In the genomic region with DNA sequence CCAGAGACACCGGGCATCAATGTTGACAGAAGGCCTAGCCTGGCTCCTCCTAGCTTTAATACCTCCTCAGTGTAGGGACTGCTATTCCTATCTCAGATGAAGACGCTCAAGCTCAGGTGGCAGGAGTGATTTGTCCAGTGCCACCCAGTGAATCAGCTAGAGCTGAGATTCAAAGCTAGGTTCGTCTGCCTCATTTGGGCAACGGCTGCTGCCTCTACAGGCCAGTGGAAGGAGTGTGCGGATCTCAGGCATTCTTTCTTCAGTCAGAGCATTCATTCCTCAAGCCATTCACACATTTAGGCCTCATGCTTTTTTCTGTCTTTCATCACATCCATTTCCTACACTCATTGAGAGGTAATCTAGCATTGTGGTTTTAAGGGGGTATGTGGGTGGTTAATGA, we compare ENCODE assay signal across 1 cellular context.
TF ChIP-seq lines count a peak whose summit lies in the region.

No MANE protein-coding gene starts in this region.

TF ChIP-seq in GM12878, 131 proteins besides CTCF, POLR2A, EP300 and RAD21:
- TF ChIP-seq MEF2B (IDR thresholded peaks at IDR 0.05; ENCODE audit: partially characterized antibody, poor library complexity, severe bottlenecking) = no peak
- TF ChIP-seq CHD1 (IDR thresholded peaks at IDR 0.05; ENCODE audit: low read depth, low read length) = no peak
- TF ChIP-seq CBFB (IDR thresholded peaks at IDR 0.05; ENCODE audit: low read depth) = no peak
- TF ChIP-seq, protein P1, sequence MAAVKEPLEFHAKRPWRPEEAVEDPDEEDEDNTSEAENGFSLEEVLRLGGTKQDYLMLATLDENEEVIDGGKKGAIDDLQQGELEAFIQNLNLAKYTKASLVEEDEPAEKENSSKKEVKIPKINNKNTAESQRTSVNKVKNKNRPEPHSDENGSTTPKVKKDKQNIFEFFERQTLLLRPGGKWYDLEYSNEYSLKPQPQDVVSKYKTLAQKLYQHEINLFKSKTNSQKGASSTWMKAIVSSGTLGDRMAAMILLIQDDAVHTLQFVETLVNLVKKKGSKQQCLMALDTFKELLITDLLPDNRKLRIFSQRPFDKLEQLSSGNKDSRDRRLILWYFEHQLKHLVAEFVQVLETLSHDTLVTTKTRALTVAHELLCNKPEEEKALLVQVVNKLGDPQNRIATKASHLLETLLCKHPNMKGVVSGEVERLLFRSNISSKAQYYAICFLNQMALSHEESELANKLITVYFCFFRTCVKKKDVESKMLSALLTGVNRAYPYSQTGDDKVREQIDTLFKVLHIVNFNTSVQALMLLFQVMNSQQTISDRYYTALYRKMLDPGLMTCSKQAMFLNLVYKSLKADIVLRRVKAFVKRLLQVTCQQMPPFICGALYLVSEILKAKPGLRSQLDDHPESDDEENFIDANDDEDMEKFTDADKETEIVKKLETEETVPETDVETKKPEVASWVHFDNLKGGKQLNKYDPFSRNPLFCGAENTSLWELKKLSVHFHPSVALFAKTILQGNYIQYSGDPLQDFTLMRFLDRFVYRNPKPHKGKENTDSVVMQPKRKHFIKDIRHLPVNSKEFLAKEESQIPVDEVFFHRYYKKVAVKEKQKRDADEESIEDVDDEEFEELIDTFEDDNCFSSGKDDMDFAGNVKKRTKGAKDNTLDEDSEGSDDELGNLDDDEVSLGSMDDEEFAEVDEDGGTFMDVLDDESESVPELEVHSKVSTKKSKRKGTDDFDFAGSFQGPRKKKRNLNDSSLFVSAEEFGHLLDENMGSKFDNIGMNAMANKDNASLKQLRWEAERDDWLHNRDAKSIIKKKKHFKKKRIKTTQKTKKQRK (IDR thresholded peaks at IDR 0.05; ENCODE audit: low read depth, low read length) = no peak
- TF ChIP-seq, protein P2, sequence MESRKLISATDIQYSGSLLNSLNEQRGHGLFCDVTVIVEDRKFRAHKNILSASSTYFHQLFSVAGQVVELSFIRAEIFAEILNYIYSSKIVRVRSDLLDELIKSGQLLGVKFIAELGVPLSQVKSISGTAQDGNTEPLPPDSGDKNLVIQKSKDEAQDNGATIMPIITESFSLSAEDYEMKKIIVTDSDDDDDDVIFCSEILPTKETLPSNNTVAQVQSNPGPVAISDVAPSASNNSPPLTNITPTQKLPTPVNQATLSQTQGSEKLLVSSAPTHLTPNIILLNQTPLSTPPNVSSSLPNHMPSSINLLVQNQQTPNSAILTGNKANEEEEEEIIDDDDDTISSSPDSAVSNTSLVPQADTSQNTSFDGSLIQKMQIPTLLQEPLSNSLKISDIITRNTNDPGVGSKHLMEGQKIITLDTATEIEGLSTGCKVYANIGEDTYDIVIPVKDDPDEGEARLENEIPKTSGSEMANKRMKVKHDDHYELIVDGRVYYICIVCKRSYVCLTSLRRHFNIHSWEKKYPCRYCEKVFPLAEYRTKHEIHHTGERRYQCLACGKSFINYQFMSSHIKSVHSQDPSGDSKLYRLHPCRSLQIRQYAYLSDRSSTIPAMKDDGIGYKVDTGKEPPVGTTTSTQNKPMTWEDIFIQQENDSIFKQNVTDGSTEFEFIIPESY (IDR thresholded peaks at IDR 0.05) = no peak
- TF ChIP-seq, protein P3, sequence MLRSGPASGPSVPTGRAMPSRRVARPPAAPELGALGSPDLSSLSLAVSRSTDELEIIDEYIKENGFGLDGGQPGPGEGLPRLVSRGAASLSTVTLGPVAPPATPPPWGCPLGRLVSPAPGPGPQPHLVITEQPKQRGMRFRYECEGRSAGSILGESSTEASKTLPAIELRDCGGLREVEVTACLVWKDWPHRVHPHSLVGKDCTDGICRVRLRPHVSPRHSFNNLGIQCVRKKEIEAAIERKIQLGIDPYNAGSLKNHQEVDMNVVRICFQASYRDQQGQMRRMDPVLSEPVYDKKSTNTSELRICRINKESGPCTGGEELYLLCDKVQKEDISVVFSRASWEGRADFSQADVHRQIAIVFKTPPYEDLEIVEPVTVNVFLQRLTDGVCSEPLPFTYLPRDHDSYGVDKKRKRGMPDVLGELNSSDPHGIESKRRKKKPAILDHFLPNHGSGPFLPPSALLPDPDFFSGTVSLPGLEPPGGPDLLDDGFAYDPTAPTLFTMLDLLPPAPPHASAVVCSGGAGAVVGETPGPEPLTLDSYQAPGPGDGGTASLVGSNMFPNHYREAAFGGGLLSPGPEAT (IDR thresholded peaks at IDR 0.05; ENCODE audit: low read depth) = no peak
- TF ChIP-seq NRF1 (conservative IDR thresholded peaks at IDR 0.05; ENCODE audit: low read depth, low read length) = no peak
- TF ChIP-seq SRF (IDR thresholded peaks at IDR 0.05; ENCODE audit: low read depth in 2 of 2, low read length in 2 of 2) = no peak
- TF ChIP-seq, protein P4, sequence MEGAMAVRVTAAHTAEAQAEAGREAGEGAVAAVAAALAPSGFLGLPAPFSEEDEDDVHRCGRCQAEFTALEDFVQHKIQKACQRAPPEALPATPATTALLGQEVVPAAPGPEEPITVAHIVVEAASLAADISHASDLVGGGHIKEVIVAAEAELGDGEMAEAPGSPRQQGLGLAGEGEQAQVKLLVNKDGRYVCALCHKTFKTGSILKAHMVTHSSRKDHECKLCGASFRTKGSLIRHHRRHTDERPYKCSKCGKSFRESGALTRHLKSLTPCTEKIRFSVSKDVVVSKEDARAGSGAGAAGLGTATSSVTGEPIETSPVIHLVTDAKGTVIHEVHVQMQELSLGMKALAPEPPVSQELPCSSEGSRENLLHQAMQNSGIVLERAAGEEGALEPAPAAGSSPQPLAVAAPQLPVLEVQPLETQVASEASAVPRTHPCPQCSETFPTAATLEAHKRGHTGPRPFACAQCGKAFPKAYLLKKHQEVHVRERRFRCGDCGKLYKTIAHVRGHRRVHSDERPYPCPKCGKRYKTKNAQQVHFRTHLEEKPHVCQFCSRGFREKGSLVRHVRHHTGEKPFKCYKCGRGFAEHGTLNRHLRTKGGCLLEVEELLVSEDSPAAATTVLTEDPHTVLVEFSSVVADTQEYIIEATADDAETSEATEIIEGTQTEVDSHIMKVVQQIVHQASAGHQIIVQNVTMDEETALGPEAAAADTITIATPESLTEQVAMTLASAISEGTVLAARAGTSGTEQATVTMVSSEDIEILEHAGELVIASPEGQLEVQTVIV (IDR thresholded peaks at IDR 0.05; ENCODE audit: borderline replicate concordance, partially characterized antibody) = no peak
- TF ChIP-seq, protein P5, sequence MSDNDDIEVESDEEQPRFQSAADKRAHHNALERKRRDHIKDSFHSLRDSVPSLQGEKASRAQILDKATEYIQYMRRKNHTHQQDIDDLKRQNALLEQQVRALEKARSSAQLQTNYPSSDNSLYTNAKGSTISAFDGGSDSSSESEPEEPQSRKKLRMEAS (IDR thresholded peaks at IDR 0.05; ENCODE audit: low read depth, low read length) = no peak
- no peak for TF ChIP-seq MEF2A (IDR thresholded peaks at IDR 0.05; ENCODE audit: insufficient read depth, low read depth, low read length)
- TF ChIP-seq, protein P6, sequence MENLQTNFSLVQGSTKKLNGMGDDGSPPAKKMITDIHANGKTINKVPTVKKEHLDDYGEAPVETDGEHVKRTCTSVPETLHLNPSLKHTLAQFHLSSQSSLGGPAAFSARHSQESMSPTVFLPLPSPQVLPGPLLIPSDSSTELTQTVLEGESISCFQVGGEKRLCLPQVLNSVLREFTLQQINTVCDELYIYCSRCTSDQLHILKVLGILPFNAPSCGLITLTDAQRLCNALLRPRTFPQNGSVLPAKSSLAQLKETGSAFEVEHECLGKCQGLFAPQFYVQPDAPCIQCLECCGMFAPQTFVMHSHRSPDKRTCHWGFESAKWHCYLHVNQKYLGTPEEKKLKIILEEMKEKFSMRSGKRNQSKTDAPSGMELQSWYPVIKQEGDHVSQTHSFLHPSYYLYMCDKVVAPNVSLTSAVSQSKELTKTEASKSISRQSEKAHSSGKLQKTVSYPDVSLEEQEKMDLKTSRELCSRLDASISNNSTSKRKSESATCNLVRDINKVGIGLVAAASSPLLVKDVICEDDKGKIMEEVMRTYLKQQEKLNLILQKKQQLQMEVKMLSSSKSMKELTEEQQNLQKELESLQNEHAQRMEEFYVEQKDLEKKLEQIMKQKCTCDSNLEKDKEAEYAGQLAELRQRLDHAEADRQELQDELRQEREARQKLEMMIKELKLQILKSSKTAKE (IDR thresholded peaks at IDR 0.05; ENCODE audit: low read depth, poor library complexity, severe bottlenecking) = no peak
- no peak for TF ChIP-seq ZNF274 (IDR thresholded peaks at IDR 0.05; ENCODE audit: insufficient read depth, insufficient read length)
- no peak for TF ChIP-seq HCFC1 (IDR thresholded peaks at IDR 0.05; ENCODE audit: low read length)
- TF ChIP-seq NBN (IDR thresholded peaks at IDR 0.05) = no peak
- no peak for TF ChIP-seq STAT3 (IDR thresholded peaks at IDR 0.05; ENCODE audit: low read depth, low read length)
- no peak for TF ChIP-seq ZNF24 (IDR thresholded peaks at IDR 0.05)
- no peak for TF ChIP-seq TARDBP (IDR thresholded peaks at IDR 0.05; ENCODE audit: borderline replicate concordance)
- TF ChIP-seq CHD2 (IDR thresholded peaks at IDR 0.05; ENCODE audit: borderline replicate concordance, low read depth, low read length) = no peak
- no peak for TF ChIP-seq HDAC6 (IDR thresholded peaks at IDR 0.05; ENCODE audit: unreplicated experiment)
TF ChIP-seq in GM12878: peak in this region for 0.
